In the genomic region with DNA sequence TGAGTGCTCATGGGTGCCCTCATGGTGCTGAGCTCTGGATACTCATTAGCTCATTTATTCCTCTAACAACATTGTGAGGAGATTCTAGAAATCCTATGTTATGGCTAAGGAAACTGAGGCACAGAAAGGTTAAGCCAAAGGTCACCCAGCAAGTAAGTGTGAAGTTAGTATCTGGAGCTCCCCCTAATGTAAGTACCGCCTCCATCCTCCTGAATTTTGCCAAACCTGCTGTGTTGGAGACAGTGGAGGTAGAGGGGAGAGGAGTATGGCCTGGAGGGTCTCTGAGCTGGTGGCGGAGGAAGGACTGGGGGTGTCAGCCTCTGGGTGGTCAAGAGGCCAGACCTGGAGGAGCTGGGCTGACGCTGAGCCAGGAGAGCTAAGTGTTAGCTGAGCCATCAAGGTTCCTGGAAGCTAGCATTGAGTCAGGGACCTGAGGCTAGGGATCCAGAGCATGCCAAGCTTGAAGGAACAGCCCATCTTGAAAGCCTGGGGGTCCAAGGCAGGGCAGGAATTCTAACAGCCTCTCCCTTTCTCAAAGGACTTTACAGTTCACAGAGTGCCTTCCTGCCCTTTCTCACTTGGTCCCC, we compare ENCODE assay signal across 9 cellular contexts.
DNase-seq lines count a peak whose midpoint lies in the region; ATAC-seq and TF ChIP-seq lines count a peak whose summit lies in the region.
"Had no signal": no experiment of that assay in that cellular context is flagged by ENCODE, and none has a peak within 500 bp of the region (broad histone marks: within the 10 kb centered on the region; RNA-seq: fewer than 3 reads in every experiment).

No MANE protein-coding gene starts in this region.

- in situ Hi-C loops in GM23248 (cut with MboI), result no loop called here

- no peak overlapping the region for H2AFZ ChIP-seq in GM23248
- H2AFZ ChIP-seq in neuronal stem cell (ENCODE audit: low read length), result no peak overlapping the region

- no peak for ATAC-seq in HG03175 (IDR thresholded peaks at IDR 0.05; ENCODE audit: unreplicated experiment)

- no peak overlapping the region for H4K8ac ChIP-seq in neuronal stem cell (ENCODE audit: low read depth, low read length)

- no peak overlapping the region for H2BK120ac ChIP-seq in neuronal stem cell (ENCODE audit: low read depth, low read length)

- peak; percentile 78 for DNase-seq in GM23248
- no peak for DNase-seq in ascending aorta (ENCODE audit: low spot score in 2 of 2)
- DNase-seq in amniotic stem cell (lab: John Stamatoyannopoulos, UW), result no peak
- no peak for DNase-seq in OCI-M2 (lab: John Stamatoyannopoulos, UW; ENCODE audit: unreplicated experiment)
- DNase-seq in neuronal stem cell (ENCODE audit: low spot score), result no peak
- DNase-seq: NCI-H446 treated with DMSO at 0.1 percent for 48 hours had no signal

- no peak overlapping the region for H2BK12ac ChIP-seq in neuronal stem cell (ENCODE audit: low read length)

- H2BK15ac ChIP-seq in neuronal stem cell (ENCODE audit: low read length), result no peak overlapping the region

- H3K18ac ChIP-seq in neuronal stem cell (ENCODE audit: low read length), result no peak overlapping the region

- H3K9ac ChIP-seq in GM23248, result peak overlapping the region; percentile 36; the same call in 1 of the 2 replicates
- H3K9ac ChIP-seq in neuronal stem cell (ENCODE audit: low read depth, low read length, poor library complexity), result no peak overlapping the region

- H3K79me1 ChIP-seq in neuronal stem cell (ENCODE audit: low read depth, low read length), result peaks cover 3% of the 10 kb centered on the region

- peaks cover 45% of the 10 kb centered on the region for H3K79me2 ChIP-seq in GM23248 (ENCODE audit: insufficient read depth)

- H3K14ac ChIP-seq in neuronal stem cell (ENCODE audit: low read length), result no peak overlapping the region

- no peaks in the 10 kb centered on the region for H4K20me1 ChIP-seq in GM23248 (ENCODE audit: insufficient read depth)

- H3K4me3 ChIP-seq in GM23248 (0 out of 2 replicates have a peak overlapping the region, but pooled peaks have one; percentile 5), ascending aorta (no peak overlapping the region), neuronal stem cell (ENCODE audit: low read length in 2 of 2) (no peak overlapping the region)

- H3K36me3 ChIP-seq in GM23248 (ENCODE audit: low read depth) (no peaks in the 10 kb centered on the region), ascending aorta (peaks cover 2 to 5% of the 10 kb centered on the region in 2 donors), neuronal stem cell (replicated peaks in 1 of 2; ENCODE audit: control insufficient read depth in 2 of 2, insufficient read depth in 2 of 2, low read length in 2 of 2) (no peaks in the 10 kb centered on the region)

- H3K9me3 ChIP-seq in GM23248 (ENCODE audit: low read depth) (no peaks in the 10 kb centered on the region), ascending aorta (no peaks in the 10 kb centered on the region), neuronal stem cell (replicated peaks in 1 of 2; ENCODE audit: control insufficient read depth in 2 of 2, insufficient read depth in 1 of 2, low read depth in 1 of 2, low read length in 2 of 2) (no peaks in the 10 kb centered on the region)

- peaks cover 37% of the 10 kb centered on the region for H3F3A ChIP-seq in GM23248 (ENCODE audit: insufficient read depth)

- H3K9me2 ChIP-seq in GM23248 (ENCODE audit: insufficient read depth), result no peaks in the 10 kb centered on the region

- no peak overlapping the region for H2AK5ac ChIP-seq in neuronal stem cell (ENCODE audit: low read depth, low read length)

- H3K27ac ChIP-seq in 22Rv1, result peak overlapping the region; percentile 72
- peak overlapping the region; percentile 81 for H3K27ac ChIP-seq in GM23248
- H3K27ac ChIP-seq in ascending aorta, result peak overlapping the region; percentile 93 to 96
- peak overlapping the region; percentile 8 for H3K27ac ChIP-seq in layer of hippocampus (ENCODE audit: low read depth, low read length)
- H3K27ac ChIP-seq in neuronal stem cell (replicated peaks; ENCODE audit: low read length), result no peak overlapping the region

- H2BK5ac ChIP-seq in neuronal stem cell (ENCODE audit: low read length), result no peak overlapping the region

- H3K4ac ChIP-seq in neuronal stem cell (ENCODE audit: low read length), result no peak overlapping the region

- intact Hi-C loops in ascending aorta (cut with DNase I), result no loop called here

- no peak overlapping the region for H3K23ac ChIP-seq in neuronal stem cell (ENCODE audit: low read depth, low read length, poor library complexity)

- no peaks in the 10 kb centered on the region for H3K27me3 ChIP-seq in GM23248 (replicated peaks; ENCODE audit: insufficient read depth)
- no peaks in the 10 kb centered on the region for H3K27me3 ChIP-seq in ascending aorta
- H3K27me3 ChIP-seq in layer of hippocampus (ENCODE audit: control insufficient read depth, insufficient read depth, low read length), result no peaks in the 10 kb centered on the region
- H3K27me3 ChIP-seq in neuronal stem cell (ENCODE audit: control insufficient read depth in 3 of 3, insufficient read depth in 3 of 3, low read depth in 1 of 3, low read length in 3 of 3), result no peaks in the 10 kb centered on the region

- H4K91ac ChIP-seq in neuronal stem cell (ENCODE audit: low read depth, low read length, poor library complexity), result no peak overlapping the region

- WGBS in GM23248 (ENCODE audit: low coverage in 1 of 2, low lambda C conversion rate in 2 of 2, missing lambda C conversion rate in 2 of 2), 2 experiments, result 67 to 79% methylated on average over 3 of the region's 3 CpGs
- no CpG with 5 or more reads among the region's 3 CpGs for WGBS in neuronal stem cell (ENCODE audit: extremely low coverage in 2 of 2, insufficient read length in 2 of 2, insufficient replicate concordance in 1 of 2), 2 donors

- TF ChIP-seq CTCF in 22Rv1 (IDR thresholded peaks at IDR 0.05), result no peak
- TF ChIP-seq CTCF in ascending aorta (IDR thresholded peaks at IDR 0.05), result no peak

- H3K4me1 ChIP-seq in GM23248 (ENCODE audit: insufficient read depth) (peaks cover 65% of the 10 kb centered on the region), ascending aorta (peaks cover 40 to 76% of the 10 kb centered on the region in 2 donors), neuronal stem cell (ENCODE audit: control insufficient read depth in 2 of 2, insufficient read depth in 1 of 2, low read depth in 1 of 2, low read length in 2 of 2) (peaks cover 2 to 7% of the 10 kb centered on the region in 2 donors)

- H3K4me2 ChIP-seq in GM23248 (ENCODE audit: unreplicated experiment), result peak overlapping the region; percentile 48
- H3K4me2 ChIP-seq in neuronal stem cell (ENCODE audit: insufficient read depth, low read length, poor library complexity, severe bottlenecking), result no peak overlapping the region
